Comparison of ENCODE assay signal across 8 cellular contexts in genomic region chr16:53080345-53081031, GRCh38. TPM values are rescaled to one million over a fixed set of nuclear protein-coding genes. Genes with fewer than 3 reads are reported as not detected.
A peak's percentile ranks its signal among the peaks of the same experiment; 100 is the strongest.
DNase-seq lines count a peak whose midpoint lies in the region; ATAC-seq and TF ChIP-seq lines count a peak whose summit lies in the region.

No MANE protein-coding gene starts in this region.

- no peak for TF ChIP-seq CTCF in HEK293 (tag by site-specific recombination; IDR thresholded peaks at IDR 0.05)
- TF ChIP-seq CTCF in breast epithelium (IDR thresholded peaks at IDR 0.05), result no peak

- H3K36me3 ChIP-seq in HEK293 (ENCODE audit: control insufficient read depth in 2 of 2, insufficient read depth in 1 of 2, low read length in 2 of 2) (no peaks in the 10 kb centered on the region; a peak in 1 of 3 replicates), breast epithelium (no peaks in the 10 kb centered on the region), stomach smooth muscle (ENCODE audit: control insufficient read depth in 2 of 2, insufficient read depth in 2 of 2, low read length in 2 of 2) (no peaks in the 10 kb centered on the region)

- H3K4me3 Mint-ChIP-seq in naive thymus-derived CD8-positive, alpha-beta T cell, result no peak overlapping the region
- H3K4me3 Mint-ChIP-seq in activated T-cell treated with anti-CD3 and anti-CD28 coated beads, Interleukin-2, amount 50 U/mL, for 24 hours, result no peak overlapping the region

- no peak overlapping the region for H3K9ac ChIP-seq in stomach smooth muscle (ENCODE audit: low read length in 2 of 2)

- POLR2A ChIA-PET in HEK293 (lab: Yijun Ruan, JAX), result no interaction called here
- POLR2A ChIA-PET in naive thymus-derived CD8-positive, alpha-beta T cell (lab: Charles Lee), result no interaction called here

- H3K27ac Mint-ChIP-seq in naive thymus-derived CD8-positive, alpha-beta T cell, result no peak overlapping the region
- no peak overlapping the region for H3K27ac Mint-ChIP-seq in activated T-cell treated with anti-CD3 and anti-CD28 coated beads, Interleukin-2, amount 50 U/mL, for 24 hours

- peaks cover 0 to 1% (median 0%) of the 10 kb centered on the region in 9 donors for H3K9me3 Mint-ChIP-seq in naive thymus-derived CD8-positive, alpha-beta T cell
- peaks cover 2% of the 10 kb centered on the region for H3K9me3 Mint-ChIP-seq in activated T-cell treated with anti-CD3 and anti-CD28 coated beads, Interleukin-2, amount 50 U/mL, for 24 hours

- no peak for TF ChIP-seq POLR2A in breast epithelium (IDR thresholded peaks at IDR 0.05)

- H3K4me3 ChIP-seq in HEK293 (ENCODE audit: low read depth, low read length) (no peak overlapping the region), breast epithelium (peak overlapping the region in 2 of 3 donors; percentile 20 to 41), stomach smooth muscle (ENCODE audit: low read length in 2 of 2) (peak overlapping the region; percentile 18 to 29)

- H3K27me3 Mint-ChIP-seq in naive thymus-derived CD8-positive, alpha-beta T cell, result no peaks in the 10 kb centered on the region
- no peaks in the 10 kb centered on the region for H3K27me3 Mint-ChIP-seq in activated T-cell treated with anti-CD3 and anti-CD28 coated beads, Interleukin-2, amount 50 U/mL, for 24 hours

- no peak overlapping the region for H3K27ac ChIP-seq in HEK293 (ENCODE audit: extremely low read depth, low read depth, low read length)
- peak overlapping the region; percentile 81 to 84 for H3K27ac ChIP-seq in breast epithelium
- peak overlapping the region; percentile 73 for H3K27ac ChIP-seq in stomach smooth muscle (ENCODE audit: low read length)

- intact Hi-C loops in breast epithelium (cut with DNase I; ENCODE audit: low total_unique reads), result no loop called here
- intact Hi-C loops in left colon (cut with DNase I, micrococcal nuclease), result no loop called here

- 0 out of 2 replicates have a peak, but pooled peaks cover 2% of the 10 kb centered on the region for H3K4me1 ChIP-seq in HEK293 (ENCODE audit: control insufficient read depth, insufficient read depth, low read length)
- peaks cover 4 to 40% of the 10 kb centered on the region in 2 donors for H3K4me1 ChIP-seq in breast epithelium
- H3K4me1 ChIP-seq in stomach smooth muscle (ENCODE audit: control insufficient read depth, insufficient read depth, low read length), result peaks cover 42% of the 10 kb centered on the region

- H3K36me3 Mint-ChIP-seq in naive thymus-derived CD8-positive, alpha-beta T cell, result peaks cover 0 to 9% (median 2%) of the 10 kb centered on the region in 3 donors
- H3K36me3 Mint-ChIP-seq in activated T-cell treated with anti-CD3 and anti-CD28 coated beads, Interleukin-2, amount 50 U/mL, for 24 hours (ENCODE audit: low read depth), result peaks cover 5% of the 10 kb centered on the region

- H3K4me1 Mint-ChIP-seq in naive thymus-derived CD8-positive, alpha-beta T cell, result peaks cover 4 to 10% (median 7%) of the 10 kb centered on the region in 4 donors
- H3K4me1 Mint-ChIP-seq in activated T-cell treated with anti-CD3 and anti-CD28 coated beads, Interleukin-2, amount 50 U/mL, for 24 hours (ENCODE audit: low read depth), result peaks cover 9% of the 10 kb centered on the region

- no peaks in the 10 kb centered on the region for H3K27me3 ChIP-seq in breast epithelium
- H3K27me3 ChIP-seq in stomach smooth muscle (ENCODE audit: control insufficient read depth in 1 of 2, insufficient read depth in 2 of 2, low read length in 2 of 2), result no peaks in the 10 kb centered on the region

- CTCF ChIA-PET in HEK293 (lab: Yijun Ruan, JAX), result interaction anchor here (0.7 to 1.2 kb wide), 2 partner anchors 12 to 169 kb away, joined by 3 to 4 read pairs; no protein-coding TSS in a partner anchor

- ATAC-seq in left colon, result peak; percentile 13
- ATAC-seq in HG02798 (IDR thresholded peaks at IDR 0.05; ENCODE audit: poor library complexity, unreplicated experiment), result no peak
- no peak for ATAC-seq in naive thymus-derived CD8-positive, alpha-beta T cell

- H3K9me3 ChIP-seq in HEK293 (ENCODE audit: control insufficient read depth, insufficient read depth, low read depth, low read length), result no peaks in the 10 kb centered on the region
- no peaks in the 10 kb centered on the region for H3K9me3 ChIP-seq in breast epithelium
- no peaks in the 10 kb centered on the region for H3K9me3 ChIP-seq in stomach smooth muscle (ENCODE audit: control insufficient read depth in 2 of 2, low read length in 2 of 2)

- DNase-seq in breast epithelium (ENCODE audit: low spot score in 2 of 2), result peak in 1 of 2 donors; percentile 70
- DNase-seq in left colon, result peak in 1 of 2 donors; percentile 46
- no peak for DNase-seq in activated gamma-delta T cell treated with Interleukin-2 at 50 U/mL for 16 hours
- DNase-seq in naive thymus-derived CD8-positive, alpha-beta T cell, result no peak
- no peak for DNase-seq in activated T-cell treated with anti-CD3 and anti-CD28 coated beads, Interleukin-2, amount 50 U/mL, for 24 hours

TF ChIP-seq in HEK293, 187 proteins besides CTCF, POLR2A, EP300 and RAD21:
- TF ChIP-seq PRDM10 (tag by site-specific recombination; IDR thresholded peaks at IDR 0.05), result peak; percentile 58
- peak; percentile 5; the same call in 1 of the 2 replicates for TF ChIP-seq EGR2 (tag by site-specific recombination; IDR thresholded peaks at IDR 0.05; ENCODE audit: low read depth)
- TF ChIP-seq ZNF280C (tag by site-specific recombination; IDR thresholded peaks at IDR 0.05), result no peak
- no peak for TF ChIP-seq ZNF169 (tag by site-specific recombination; IDR thresholded peaks at IDR 0.05)

RNA-seq across cellular contexts. Expression of gene CHD9, which starts 25.7 kb away (rescaled TPM):
- 100 to 1,000 TPM in 2 of 3 donors, 10 to 100 TPM in 1; 93.8 to 160 (median 158) TPM for total RNA-seq in breast epithelium
- total RNA-seq in left colon, result 10 to 100 TPM; 68.6 to 73.7 TPM
- 10 to 100 TPM; 36.4 to 42.6 TPM for total RNA-seq in naive thymus-derived CD8-positive, alpha-beta T cell
- 10 to 100 TPM; 18.4 to 28.8 (median 21.7) TPM for polyA plus RNA-seq in naive thymus-derived CD8-positive, alpha-beta T cell

RNA-seq across cellular contexts. Expression of gene CHD9NB, which starts 27.8 kb away (rescaled TPM):
- 10 to 100 TPM in 1 of 3 donors, 1 to 10 TPM in 2; 1.3 to 16.4 (median 3.3) TPM for total RNA-seq in breast epithelium
- total RNA-seq in left colon, result 1 to 10 TPM; 5.0 to 6.1 TPM
- total RNA-seq in naive thymus-derived CD8-positive, alpha-beta T cell, result not detected
- polyA plus RNA-seq in naive thymus-derived CD8-positive, alpha-beta T cell, result not detected
